Comparison of ENCODE assay signal across 1 cellular context in the genomic region with DNA sequence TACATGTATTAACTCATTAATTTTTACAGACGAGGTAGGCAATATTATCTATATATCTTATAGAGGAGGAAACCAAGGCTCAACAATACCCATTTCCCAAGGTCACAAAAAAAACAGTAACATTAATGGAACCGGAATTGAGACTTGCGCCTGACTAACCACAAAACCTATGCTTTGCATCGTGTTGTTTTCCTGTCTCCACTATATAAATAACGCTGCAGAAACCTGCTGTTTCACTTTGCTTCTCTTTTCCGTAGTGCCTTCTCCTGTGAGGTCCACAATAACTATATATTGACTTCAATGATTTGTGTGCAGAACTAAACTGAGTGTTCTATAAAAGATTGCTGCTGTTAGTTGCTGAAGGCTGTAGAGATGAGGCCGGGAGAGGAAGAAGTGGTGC.
TF ChIP-seq lines count a peak whose summit lies in the region.

No MANE protein-coding gene starts in this region.

TF ChIP-seq in GM12878, 131 proteins besides CTCF, POLR2A, EP300 and RAD21 (continued from another document and continues in another):
- TF ChIP-seq, protein P1, sequence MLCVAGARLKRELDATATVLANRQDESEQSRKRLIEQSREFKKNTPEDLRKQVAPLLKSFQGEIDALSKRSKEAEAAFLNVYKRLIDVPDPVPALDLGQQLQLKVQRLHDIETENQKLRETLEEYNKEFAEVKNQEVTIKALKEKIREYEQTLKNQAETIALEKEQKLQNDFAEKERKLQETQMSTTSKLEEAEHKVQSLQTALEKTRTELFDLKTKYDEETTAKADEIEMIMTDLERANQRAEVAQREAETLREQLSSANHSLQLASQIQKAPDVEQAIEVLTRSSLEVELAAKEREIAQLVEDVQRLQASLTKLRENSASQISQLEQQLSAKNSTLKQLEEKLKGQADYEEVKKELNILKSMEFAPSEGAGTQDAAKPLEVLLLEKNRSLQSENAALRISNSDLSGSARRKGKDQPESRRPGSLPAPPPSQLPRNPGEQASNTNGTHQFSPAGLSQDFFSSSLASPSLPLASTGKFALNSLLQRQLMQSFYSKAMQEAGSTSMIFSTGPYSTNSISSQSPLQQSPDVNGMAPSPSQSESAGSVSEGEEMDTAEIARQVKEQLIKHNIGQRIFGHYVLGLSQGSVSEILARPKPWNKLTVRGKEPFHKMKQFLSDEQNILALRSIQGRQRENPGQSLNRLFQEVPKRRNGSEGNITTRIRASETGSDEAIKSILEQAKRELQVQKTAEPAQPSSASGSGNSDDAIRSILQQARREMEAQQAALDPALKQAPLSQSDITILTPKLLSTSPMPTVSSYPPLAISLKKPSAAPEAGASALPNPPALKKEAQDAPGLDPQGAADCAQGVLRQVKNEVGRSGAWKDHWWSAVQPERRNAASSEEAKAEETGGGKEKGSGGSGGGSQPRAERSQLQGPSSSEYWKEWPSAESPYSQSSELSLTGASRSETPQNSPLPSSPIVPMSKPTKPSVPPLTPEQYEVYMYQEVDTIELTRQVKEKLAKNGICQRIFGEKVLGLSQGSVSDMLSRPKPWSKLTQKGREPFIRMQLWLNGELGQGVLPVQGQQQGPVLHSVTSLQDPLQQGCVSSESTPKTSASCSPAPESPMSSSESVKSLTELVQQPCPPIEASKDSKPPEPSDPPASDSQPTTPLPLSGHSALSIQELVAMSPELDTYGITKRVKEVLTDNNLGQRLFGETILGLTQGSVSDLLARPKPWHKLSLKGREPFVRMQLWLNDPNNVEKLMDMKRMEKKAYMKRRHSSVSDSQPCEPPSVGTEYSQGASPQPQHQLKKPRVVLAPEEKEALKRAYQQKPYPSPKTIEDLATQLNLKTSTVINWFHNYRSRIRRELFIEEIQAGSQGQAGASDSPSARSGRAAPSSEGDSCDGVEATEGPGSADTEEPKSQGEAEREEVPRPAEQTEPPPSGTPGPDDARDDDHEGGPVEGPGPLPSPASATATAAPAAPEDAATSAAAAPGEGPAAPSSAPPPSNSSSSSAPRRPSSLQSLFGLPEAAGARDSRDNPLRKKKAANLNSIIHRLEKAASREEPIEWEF (IDR thresholded peaks at IDR 0.05; ENCODE audit: insufficient replicate concordance, low read depth, low read length), result peak; percentile 15
- TF ChIP-seq TARDBP (IDR thresholded peaks at IDR 0.05; ENCODE audit: borderline replicate concordance) (no peak), SPI1 (IDR thresholded peaks at IDR 0.05; ENCODE audit: borderline replicate concordance, insufficient read depth, low read depth, low read length) (peak; percentile 58; the same call in 1 of the 2 replicates), NFIC (IDR thresholded peaks at IDR 0.05; ENCODE audit: low read depth, low read length) (peak; percentile 89), JUNB (IDR thresholded peaks at IDR 0.05) (peak; percentile 23; the same call in 1 of the 2 replicates), BMI1 (IDR thresholded peaks at IDR 0.05; ENCODE audit: borderline replicate concordance) (0 out of 2 replicates have a peak, but pooled peaks have one; percentile 35), RUNX3 (IDR thresholded peaks at IDR 0.05; ENCODE audit: low read length) (peak; percentile 99), CREM (IDR thresholded peaks at IDR 0.05; ENCODE audit: low read depth) (peak; percentile 68), ZBED1 (IDR thresholded peaks at IDR 0.05; ENCODE audit: borderline replicate concordance) (peak; percentile 79; the same call in 1 of the 2 replicates), PBX3 (IDR thresholded peaks at IDR 0.05; ENCODE audit: insufficient replicate concordance, low read depth, low read length) (no peak), FOXM1 (IDR thresholded peaks at IDR 0.05; ENCODE audit: low read depth, low read length) (peak; percentile 84), ATF2 (IDR thresholded peaks at IDR 0.05; ENCODE audit: low read length) (peak; percentile 81; the same call in 1 of the 2 replicates), PML (IDR thresholded peaks at IDR 0.05; ENCODE audit: low read length) (peak; percentile 64; the same call in 1 of the 2 replicates), POU2F2 (IDR thresholded peaks at IDR 0.05; ENCODE audit: borderline replicate concordance, low read depth, low read length) (peak; percentile 94; the same call in 2 of the 3 replicates), ZNF592 (IDR thresholded peaks at IDR 0.05) (no peak), ESRRA (IDR thresholded peaks at IDR 0.05; ENCODE audit: low read length) (peak; percentile 83; the same call in 1 of the 2 replicates), MEF2A (IDR thresholded peaks at IDR 0.05; ENCODE audit: insufficient read depth, low read depth, low read length) (0 out of 2 replicates have a peak, but pooled peaks have one; percentile 62), ZNF217 (IDR thresholded peaks at IDR 0.05) (peak; percentile 52; the same call in 1 of the 2 replicates), DPF2 (IDR thresholded peaks at IDR 0.05) (peak; percentile 55; the same call in 1 of the 2 replicates), IRF4 (IDR thresholded peaks at IDR 0.05; ENCODE audit: low read depth, low read length) (0 out of 2 replicates have a peak, but pooled peaks have one; percentile 56), BCL11A (IDR thresholded peaks at IDR 0.05; ENCODE audit: low read depth, low read length) (peak; percentile 53; the same call in 1 of the 2 replicates), TCF7 (IDR thresholded peaks at IDR 0.05; ENCODE audit: borderline replicate concordance) (peak; percentile 38; the same call in 1 of the 2 replicates), IKZF2 (IDR thresholded peaks at IDR 0.05) (peak; percentile 71 to 87), TBL1XR1 (IDR thresholded peaks at IDR 0.05; ENCODE audit: low read depth, low read length) (peak; percentile 94), MLLT1 (IDR thresholded peaks at IDR 0.05) (peak; percentile 69; the same call in 1 of the 2 replicates), SKIL (IDR thresholded peaks at IDR 0.05; ENCODE audit: low read depth, poor library complexity, severe bottlenecking) (peak; percentile 77), MEF2B (IDR thresholded peaks at IDR 0.05; ENCODE audit: partially characterized antibody, poor library complexity, severe bottlenecking) (peak; percentile 52), SMARCA5 (IDR thresholded peaks at IDR 0.05) (peak; percentile 38; the same call in 1 of the 2 replicates), MTA2 (IDR thresholded peaks at IDR 0.05; ENCODE audit: low read depth) (peak; percentile 54; the same call in 1 of the 2 replicates), ZNF384 (IDR thresholded peaks at IDR 0.05; ENCODE audit: borderline replicate concordance, low read depth, low read length) (peak; percentile 53; the same call in 1 of the 2 replicates)
- TF ChIP-seq, protein P2, sequence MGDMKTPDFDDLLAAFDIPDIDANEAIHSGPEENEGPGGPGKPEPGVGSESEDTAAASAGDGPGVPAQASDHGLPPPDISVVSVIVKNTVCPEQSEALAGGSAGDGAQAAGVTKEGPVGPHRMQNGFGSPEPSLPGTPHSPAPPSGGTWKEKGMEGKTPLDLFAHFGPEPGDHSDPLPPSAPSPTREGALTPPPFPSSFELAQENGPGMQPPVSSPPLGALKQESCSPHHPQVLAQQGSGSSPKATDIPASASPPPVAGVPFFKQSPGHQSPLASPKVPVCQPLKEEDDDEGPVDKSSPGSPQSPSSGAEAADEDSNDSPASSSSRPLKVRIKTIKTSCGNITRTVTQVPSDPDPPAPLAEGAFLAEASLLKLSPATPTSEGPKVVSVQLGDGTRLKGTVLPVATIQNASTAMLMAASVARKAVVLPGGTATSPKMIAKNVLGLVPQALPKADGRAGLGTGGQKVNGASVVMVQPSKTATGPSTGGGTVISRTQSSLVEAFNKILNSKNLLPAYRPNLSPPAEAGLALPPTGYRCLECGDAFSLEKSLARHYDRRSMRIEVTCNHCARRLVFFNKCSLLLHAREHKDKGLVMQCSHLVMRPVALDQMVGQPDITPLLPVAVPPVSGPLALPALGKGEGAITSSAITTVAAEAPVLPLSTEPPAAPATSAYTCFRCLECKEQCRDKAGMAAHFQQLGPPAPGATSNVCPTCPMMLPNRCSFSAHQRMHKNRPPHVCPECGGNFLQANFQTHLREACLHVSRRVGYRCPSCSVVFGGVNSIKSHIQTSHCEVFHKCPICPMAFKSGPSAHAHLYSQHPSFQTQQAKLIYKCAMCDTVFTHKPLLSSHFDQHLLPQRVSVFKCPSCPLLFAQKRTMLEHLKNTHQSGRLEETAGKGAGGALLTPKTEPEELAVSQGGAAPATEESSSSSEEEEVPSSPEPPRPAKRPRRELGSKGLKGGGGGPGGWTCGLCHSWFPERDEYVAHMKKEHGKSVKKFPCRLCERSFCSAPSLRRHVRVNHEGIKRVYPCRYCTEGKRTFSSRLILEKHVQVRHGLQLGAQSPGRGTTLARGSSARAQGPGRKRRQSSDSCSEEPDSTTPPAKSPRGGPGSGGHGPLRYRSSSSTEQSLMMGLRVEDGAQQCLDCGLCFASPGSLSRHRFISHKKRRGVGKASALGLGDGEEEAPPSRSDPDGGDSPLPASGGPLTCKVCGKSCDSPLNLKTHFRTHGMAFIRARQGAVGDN (IDR thresholded peaks at IDR 0.05), result 0 out of 2 replicates have a peak, but pooled peaks have one; percentile 50
